In genomic region chr1:231600461-231600976, GRCh38 we compare ENCODE assay signal across 18 cellular contexts. TPM values are rescaled to one million over a fixed set of nuclear protein-coding genes. Genes with fewer than 3 reads are reported as not detected.
A peak's percentile ranks its signal among the peaks of the same experiment; 100 is the strongest.
DNase-seq lines count a peak whose midpoint lies in the region; ATAC-seq, FAIRE-seq and TF ChIP-seq lines count a peak whose summit lies in the region.
"Had no signal": no experiment of that assay in that cellular context is flagged by ENCODE, and none has a peak within 500 bp of the region (broad histone marks: within the 10 kb centered on the region; RNA-seq: fewer than 3 reads in every experiment).

No MANE protein-coding gene starts in this region.

- no peak for FAIRE-seq in H54 (lab: Jason Lieb, UNC)

- TF ChIP-seq CTCF in astrocyte of the spinal cord (IDR thresholded peaks at IDR 0.05; ENCODE audit: low read depth, low read length) (no peak), right atrium auricular region (IDR thresholded peaks at IDR 0.05) (no peak)

- H3K36me3 ChIP-seq in right atrium auricular region (no peaks in the 10 kb centered on the region), skeletal muscle tissue (ENCODE audit: control insufficient read depth in 3 of 3, insufficient read depth in 3 of 3, low read length in 3 of 3) (no peaks in the 10 kb centered on the region)
- H3K36me3 ChIP-seq: tibial nerve had no signal

- in situ Hi-C loops in astrocyte of the spinal cord (cut with HindIII; ENCODE audit: low sequenced_read_pairs): no loop called here

- no peak for ATAC-seq in GM21381 (IDR thresholded peaks at IDR 0.05; ENCODE audit: unreplicated experiment)
- no peak for ATAC-seq in GM19395 (IDR thresholded peaks at IDR 0.05; ENCODE audit: unreplicated experiment)
- ATAC-seq: esophagus mucosa had no signal

- H3K4me3 ChIP-seq in astrocyte of the spinal cord (ENCODE audit: low read depth, low read length) (no peak overlapping the region), right atrium auricular region (no peak overlapping the region), skeletal muscle tissue (ENCODE audit: low read length in 3 of 3) (no peak overlapping the region)
- H3K4me3 ChIP-seq: coronary artery, tibial nerve had no signal

- DNase-seq in GM04504 (ENCODE audit: low read depth) (peak; percentile 48), astrocyte of the spinal cord (ENCODE audit: low read depth, low spot score) (peak; percentile 27), right atrium auricular region (ENCODE audit: low spot score) (no peak), H54 (ENCODE audit: insufficient read length, low spot score) (no peak), CD1c-positive myeloid dendritic cell (ENCODE audit: extremely low spot score) (no peak)
- DNase-seq: activated CD4-positive, alpha-beta memory T cell treated with anti-CD3 and anti-CD28 coated beads for 36 hours; anterior cingulate cortex; CD8-positive, alpha-beta memory T cell; GDM1; NCI-H1105 treated with DMSO at 0.1 percent for 48 hours; NCI-H2227 treated with DMSO at 0.1 percent for 48 hours; stimulated activated CD4-positive, alpha-beta T cell treated with anti-CD3 and anti-CD28 coated beads, Interleukin-1b, Interleukin-23, amount 100 ng/mL, for 48 hours had no signal

- H3K4me1 ChIP-seq in right atrium auricular region (peaks cover 0 to 23% of the 10 kb centered on the region in 2 donors), skeletal muscle tissue (ENCODE audit: control insufficient read depth in 3 of 3, insufficient read depth in 3 of 3, low read length in 3 of 3) (peaks cover 2 to 8% (median 5%) of the 10 kb centered on the region in 3 donors)

- H3K9me3 ChIP-seq in right atrium auricular region (no peaks in the 10 kb centered on the region), skeletal muscle tissue (ENCODE audit: control insufficient read depth in 3 of 3, low read length in 3 of 3) (no peaks in the 10 kb centered on the region)
- H3K9me3 ChIP-seq: tibial nerve had no signal

- TF ChIP-seq POLR2A in H54 (IDR thresholded peaks at IDR 0.05; ENCODE audit: low read depth, low read length): no peak

- peak overlapping the region; percentile 30 to 35 for H3K27ac ChIP-seq in right atrium auricular region
- H3K27ac ChIP-seq in skeletal muscle tissue (ENCODE audit: low read depth, low read length): peak overlapping the region; percentile 33

- H3K27me3 ChIP-seq in right atrium auricular region: no peaks in the 10 kb centered on the region
- no peaks in the 10 kb centered on the region for H3K27me3 ChIP-seq in skeletal muscle tissue (ENCODE audit: control insufficient read depth in 3 of 3, insufficient read depth in 3 of 3, low read length in 3 of 3)
- H3K27me3 ChIP-seq: tibial nerve had no signal

- no peak overlapping the region for H3K9ac ChIP-seq in skeletal muscle tissue (ENCODE audit: low read depth in 1 of 3, low read length in 3 of 3)

RNA-seq across cellular contexts. Expression of gene DISC1, which starts 26.1 kb away (rescaled TPM):
- total RNA-seq in right atrium auricular region (1 to 10 TPM; 1.8 to 5.3 TPM), skeletal muscle tissue (12.5 TPM)

Comparison
In these comparisons a context has a peak if more than half of its experiments do, and no peak if none do; other contexts are left out.
1. DNase-seq: peak in GM04504 (single experiment) and astrocyte of the spinal cord (single experiment); none in right atrium auricular region (single experiment), H54 (single experiment) and CD1c-positive myeloid dendritic cell (single experiment).